ENCODE assay signal across 22 cellular contexts in the genomic region with DNA sequence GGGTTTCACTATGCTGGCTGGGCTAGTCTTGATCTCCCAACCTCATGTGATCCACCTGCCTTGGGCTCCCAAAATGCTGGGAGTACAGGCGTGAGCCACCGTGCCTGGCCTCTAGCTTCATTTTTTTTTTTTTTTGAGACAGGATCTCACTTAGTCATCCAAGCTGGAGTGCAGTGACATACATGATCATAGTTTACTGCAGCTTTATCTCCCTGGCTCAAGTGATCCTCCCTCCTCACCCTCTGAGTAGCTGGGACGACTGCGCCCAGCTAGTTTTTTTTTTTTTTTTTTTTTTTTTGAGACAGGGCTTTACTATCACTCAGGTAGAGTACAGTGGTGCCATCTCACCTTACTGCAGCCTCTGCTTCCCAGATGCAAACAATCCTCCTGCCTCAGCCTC.
"Had no signal": no experiment of that assay in that cellular context is flagged by ENCODE, and none has a peak within 500 bp of the region (broad histone marks: within the 10 kb centered on the region; RNA-seq: fewer than 3 reads in every experiment).

No MANE protein-coding gene starts in this region.

- H3K27me3 ChIP-seq: dorsolateral prefrontal cortex, esophagus muscularis mucosa, hepatocyte, spleen, testis, tibial nerve had no signal

- H3K27ac ChIP-seq: dorsolateral prefrontal cortex, esophagus muscularis mucosa, hepatocyte, left ventricle myocardium inferior, parathyroid adenoma, prostate gland, spleen, testis, tibial nerve had no signal

- H3K4me1 ChIP-seq: parathyroid adenoma, prostate gland, testis, tibial nerve had no signal

- ATAC-seq: naive thymus-derived CD4-positive, alpha-beta T cell; sciatic nerve; stimulated activated naive B cell treated with anti-CD40 and anti-IgM and Interleukin-4, amounts not matched to agents 10 μg/mL and 1 μg/mL and 100 μg/mL, for 72 hours; stimulated activated naive CD8-positive, alpha-beta T cell treated with anti-CD3 and anti-CD28 coated beads, Interleukin-15, amount 100 ng/mL, for 72 hours had no signal

- DNase-seq: cortex of kidney; dorsolateral prefrontal cortex; effector CD8-positive, alpha-beta T cell; foreskin fibroblast; kidney; left cardiac atrium; left ventricle myocardium inferior; naive thymus-derived CD4-positive, alpha-beta T cell; nephron progenitor cell; retina; spleen; stimulated activated CD4-positive, alpha-beta T cell treated with anti-CD3 and anti-CD28 coated beads, Interleukin-2, amount 100 ng/mL, for 24 hours; stimulated activated CD4-positive, alpha-beta T cell treated with anti-CD3 and anti-CD28 coated beads, Interleukin-4, amount 100 ng/mL, for 4 hours; stimulated activated naive B cell treated with anti-CD40 and anti-IgM and Interleukin-4, amounts not matched to agents 10 μg/mL and 1 μg/mL and 100 μg/mL, for 72 hours; stimulated activated naive CD8-positive, alpha-beta T cell treated with anti-CD3 and anti-CD28 coated beads, Interleukin-15, amount 100 ng/mL, for 72 hours; testis had no signal

- H3K4me3 ChIP-seq: dorsolateral prefrontal cortex, esophagus muscularis mucosa, hepatocyte, left ventricle myocardium inferior, prostate gland, spleen, testis, tibial nerve had no signal

- H3K9me3 ChIP-seq: esophagus muscularis mucosa, left ventricle myocardium inferior, prostate gland, spleen, testis, tibial nerve had no signal
